23 cellular contexts compared by ENCODE assay signal in genomic region chr3:134381048-134381447, GRCh38. TPM values are rescaled to one million over a fixed set of nuclear protein-coding genes. Genes with fewer than 3 reads are reported as not detected.
DNase-seq lines count a peak whose midpoint lies in the region; ATAC-seq and TF ChIP-seq lines count a peak whose summit lies in the region.
"Had no signal": no experiment of that assay in that cellular context is flagged by ENCODE, and none has a peak within 500 bp of the region (broad histone marks: within the 10 kb centered on the region; RNA-seq: fewer than 3 reads in every experiment).

No MANE protein-coding gene starts in this region.

- H3K79me2 ChIP-seq in PC-3 (ENCODE audit: low read length), result no peaks in the 10 kb centered on the region
- H3K79me2 ChIP-seq: parathyroid adenoma had no signal

- no peaks in the 10 kb centered on the region for H3K36me3 ChIP-seq in PC-3 (ENCODE audit: low read depth, low read length)
- no peaks in the 10 kb centered on the region for H3K36me3 ChIP-seq in gastroesophageal sphincter
- H3K36me3 ChIP-seq: thoracic aorta had no signal

- peak; percentile 42 for DNase-seq in AG10803 (ENCODE audit: low read depth)
- no peak for DNase-seq in PC-3
- no peak for DNase-seq in CD14-positive monocyte (ENCODE audit: low spot score)
- no peak for DNase-seq in natural killer cell
- no peak for DNase-seq in COLO668 (lab: John Stamatoyannopoulos, UW; ENCODE audit: unreplicated experiment)
- no peak for DNase-seq in AML-193 (lab: John Stamatoyannopoulos, UW)
- DNase-seq: KG1; left ventricle myocardium superior; naive B cell; NCI-H1105; NCI-H2107; NCI-H524; SHP77 treated with DMSO at 0.1 percent for 48 hours; stimulated activated CD8-positive, alpha-beta memory T cell treated with anti-CD3 and anti-CD28 coated beads, Interleukin-4, amount 100 ng/mL, for 48 hours had no signal

- H3K36me3 Mint-ChIP-seq in CD14-positive monocyte (no peaks in the 10 kb centered on the region), natural killer cell (no peaks in the 10 kb centered on the region)
- H3K36me3 Mint-ChIP-seq: naive B cell had no signal

- H2AFZ ChIP-seq in PC-3 (ENCODE audit: low read length), result no peak overlapping the region

- intact Hi-C loops in PC-3 (cut with micrococcal nuclease), result no loop called here
- intact Hi-C loops in CD14-positive monocyte (cut with micrococcal nuclease), result no loop called here
- intact Hi-C loops in natural killer cell (cut with micrococcal nuclease), result no loop called here

- no peaks in the 10 kb centered on the region for H3K9me2 ChIP-seq in PC-3 (replicated peaks; ENCODE audit: low read length)

- TF ChIP-seq CTCF in AG10803 (conservative IDR thresholded peaks at IDR 0.05; ENCODE audit: low read length), result no peak
- TF ChIP-seq CTCF in PC-3 (conservative IDR thresholded peaks at IDR 0.05; ENCODE audit: low read depth, low read length), result no peak
- no peak for TF ChIP-seq CTCF in gastroesophageal sphincter (IDR thresholded peaks at IDR 0.05)
- no peak for TF ChIP-seq CTCF in CD14-positive monocyte (IDR thresholded peaks at IDR 0.05)
- TF ChIP-seq CTCF in natural killer cell (IDR thresholded peaks at IDR 0.05), result no peak

- H3K27ac ChIP-seq in PC-3 (ENCODE audit: low read length), result peak overlapping the region; percentile 48; the same call in 1 of the 2 replicates
- H3K27ac ChIP-seq in gastroesophageal sphincter, result peak overlapping the region in 3 of 4 donors; percentile 38 to 61 (median 55)
- H3K27ac ChIP-seq in skin epidermis, result peak overlapping the region in 18 of 21 experiments; percentile 40 to 86 (median 76)
- H3K27ac ChIP-seq: parathyroid adenoma, thoracic aorta had no signal

- peak overlapping the region in 1 of 2 donors; percentile 24 for H3K4me3 Mint-ChIP-seq in CD14-positive monocyte
- no peak overlapping the region for H3K4me3 Mint-ChIP-seq in natural killer cell
- H3K4me3 Mint-ChIP-seq: naive B cell; T-helper 1 cell treated with Interleukin-12 subunit alpha and Interleukin-12 subunit beta and Interleukin-4 antibody, amounts not matched to agents 30 μg/mL and 1 μg/mL, for 36 hours had no signal

- CTCF ChIA-PET in PC-3 (lab: Charles Lee), result no interaction called here

- ATAC-seq in PC-3 (no peak), gastroesophageal sphincter (no peak), natural killer cell (no peak)
- ATAC-seq: activated CD4-positive, CD25-positive, alpha-beta regulatory T cell treated with anti-CD3 and anti-CD28 coated beads, Interleukin-2, amount 50 U/mL, for 24 hours; left ventricle myocardium superior had no signal

- H3K27me3 Mint-ChIP-seq in CD14-positive monocyte (ENCODE audit: low read depth in 3 of 3) (peaks cover 18 to 39% (median 23%) of the 10 kb centered on the region in 3 donors), natural killer cell (ENCODE audit: low read depth in 2 of 2) (peaks cover 32 to 37% of the 10 kb centered on the region in 2 donors)

- H3K9me3 ChIP-seq in PC-3 (ENCODE audit: low read length), result no peaks in the 10 kb centered on the region
- no peaks in the 10 kb centered on the region for H3K9me3 ChIP-seq in gastroesophageal sphincter
- H3K9me3 ChIP-seq: thoracic aorta had no signal

- H3K4me1 ChIP-seq in PC-3 (ENCODE audit: insufficient read depth, low read length) (peaks cover 44% of the 10 kb centered on the region), gastroesophageal sphincter (peaks cover 0 to 22% (median 0%) of the 10 kb centered on the region in 3 donors)

- H3K4me1 Mint-ChIP-seq in CD14-positive monocyte (peaks cover 9% of the 10 kb centered on the region), natural killer cell (no peaks in the 10 kb centered on the region)

- H3F3A ChIP-seq in PC-3 (ENCODE audit: low read length, unreplicated experiment), result no peaks in the 10 kb centered on the region

- H3K9me3 Mint-ChIP-seq in CD14-positive monocyte, result peaks cover 0 to 2% (median 0%) of the 10 kb centered on the region in 7 donors
- no peaks in the 10 kb centered on the region for H3K9me3 Mint-ChIP-seq in natural killer cell
- H3K9me3 Mint-ChIP-seq: activated T-helper 2 cell treated with anti-CD3 and anti-CD28 coated beads, Interferon-gamma antibody, Interleukin-2, Interleukin-4, amounts not matched to agents 10 μg/mL and 5 μg/mL and 100 μg/mL, durations not matched to agents 14 hours and 24 hours and 36 hours; T-helper 1 cell treated with Interleukin-12 subunit alpha and Interleukin-12 subunit beta and Interleukin-4 antibody, amounts not matched to agents 30 μg/mL and 1 μg/mL, for 36 hours had no signal

- peak overlapping the region; percentile 69 for H3K4me2 ChIP-seq in PC-3 (ENCODE audit: low read length)
- H3K4me2 ChIP-seq: smooth muscle cell had no signal

- no peaks in the 10 kb centered on the region for H4K20me1 ChIP-seq in PC-3 (ENCODE audit: low read length)

- H3K4me3 ChIP-seq in AG10803 (ENCODE audit: low read length) (no peak overlapping the region), PC-3 (ENCODE audit: low read length) (no peak overlapping the region), gastroesophageal sphincter (no peak overlapping the region), skin epidermis (no peak overlapping the region)
- H3K4me3 ChIP-seq: smooth muscle cell, thoracic aorta had no signal

- H3K9ac ChIP-seq in PC-3 (ENCODE audit: low read length), result no peak overlapping the region
- H3K9ac ChIP-seq: parathyroid adenoma had no signal

- no peak for TF ChIP-seq EP300 in gastroesophageal sphincter (IDR thresholded peaks at IDR 0.05)

- H3K27me3 ChIP-seq in PC-3 (ENCODE audit: low read length), result no peaks in the 10 kb centered on the region
- no peaks in the 10 kb centered on the region for H3K27me3 ChIP-seq in gastroesophageal sphincter

- no CpG with 5 or more reads among the region's 1 CpG for WGBS in gastroesophageal sphincter (ENCODE audit: low coverage in 1 of 2), 2 donors

- TF ChIP-seq POLR2A in gastroesophageal sphincter (IDR thresholded peaks at IDR 0.05), result no peak

- POLR2A ChIA-PET in PC-3 (lab: Charles Lee; ENCODE audit: unreplicated experiment), result no interaction called here

- no TSS peak for BruUV-seq in PC-3 (replicated peaks; lab: Mats Ljungman, UMichigan)

- no peak overlapping the region for H3K27ac Mint-ChIP-seq in CD14-positive monocyte
- H3K27ac Mint-ChIP-seq in natural killer cell, result no peak overlapping the region
- H3K27ac Mint-ChIP-seq: activated T-helper 2 cell treated with anti-CD3 and anti-CD28 coated beads, Interferon-gamma antibody, Interleukin-2, Interleukin-4, amounts not matched to agents 10 μg/mL and 5 μg/mL and 100 μg/mL, durations not matched to agents 14 hours and 24 hours and 36 hours; T-helper 1 cell treated with Interleukin-12 subunit alpha and Interleukin-12 subunit beta and Interleukin-4 antibody, amounts not matched to agents 30 μg/mL and 1 μg/mL, for 36 hours had no signal

RNA-seq across cellular contexts. Expression of gene AMOTL2, which starts 6.8 kb away (rescaled TPM):
- 96.0 and 124 TPM in 2 replicates for total RNA-seq in PC-3 (2014; rRNA removed)
- 100 to 1,000 TPM in 3 of 4 donors, 10 to 100 TPM in 1; 93.2 to 226 (median 153) TPM for total RNA-seq in gastroesophageal sphincter
- not detected for polyA plus RNA-seq in CD14-positive monocyte
- not detected for total RNA-seq in natural killer cell
- total RNA-seq: activated CD8-positive, alpha-beta memory T cell treated with anti-CD3 and anti-CD28 coated beads for 36 hours; activated T-helper 2 cell treated with anti-CD3 and anti-CD28 coated beads, Interferon-gamma antibody, Interleukin-2, Interleukin-4, amounts not matched to agents 10 μg/mL and 5 μg/mL and 100 μg/mL, durations not matched to agents 14 hours and 24 hours and 36 hours had no signal

Comparison
In these comparisons a context has a peak if more than half of its experiments do, and no peak if none do; other contexts are left out.
1. RNA of gene AMOTL2, which starts 6.8 kb away (total RNA-seq): 93.2 to 226 TPM in gastroesophageal sphincter and 96.0 to 124 TPM in PC-3; not detected in natural killer cell; every median in the first group is over 10 times any median in the second.
2. Peak in every context shown above with its lines, with median percentiles within 50 percentile points of each other: H3K27ac ChIP-seq.